Comparison of ENCODE assay signal across 22 cellular contexts in genomic region chr11:84105148-84105547, GRCh38.
"Had no signal": no experiment of that assay in that cellular context is flagged by ENCODE, and none has a peak within 500 bp of the region (broad histone marks: within the 10 kb centered on the region; RNA-seq: fewer than 3 reads in every experiment).

No MANE protein-coding gene starts in this region.

- H3K9ac ChIP-seq: neural progenitor cell, parathyroid adenoma had no signal

- H3K4me3 ChIP-seq: heart left ventricle, hepatocyte, left lung, neural progenitor cell, prostate gland, right atrium auricular region, sigmoid colon, stomach, transverse colon, upper lobe of right lung, vagina had no signal

- ATAC-seq: heart left ventricle; left lung; naive thymus-derived CD4-positive, alpha-beta T cell; stimulated activated effector memory CD8-positive, alpha-beta T cell treated with anti-CD3 and anti-CD28 coated beads, Interleukin-12 subunit alpha, Interleukin-12 subunit beta, amount 100 ng/mL, for 72 hours; upper lobe of right lung had no signal

- H3K36me3 ChIP-seq: heart left ventricle, left lung, neural progenitor cell, prostate gland, right atrium auricular region, sigmoid colon, stomach, transverse colon, upper lobe of right lung, vagina had no signal

- H3K27ac ChIP-seq: heart left ventricle, hepatocyte, left lung, neural progenitor cell, parathyroid adenoma, prostate gland, right atrium auricular region, sigmoid colon, stomach, transverse colon, upper lobe of right lung, vagina had no signal

- DNase-seq: cortex of kidney; effector CD4-positive, alpha-beta T cell; heart left ventricle; kidney; left lung; mesenchymal stem cell; midbrain; naive thymus-derived CD4-positive, alpha-beta T cell; sigmoid colon; stimulated activated CD4-positive, alpha-beta T cell treated with anti-CD3 and anti-CD28 coated beads, Interleukin-2, amount 100 ng/mL, for 24 hours; stimulated activated CD4-positive, alpha-beta T cell treated with anti-CD3 and anti-CD28 coated beads, Interleukin-4, amount 100 ng/mL, for 24 hours; stimulated activated naive CD4-positive, alpha-beta T cell treated with Interleukin-2 at 50 U/mL for 16 hours; stomach; transverse colon; upper lobe of right lung had no signal

- H3K27me3 ChIP-seq: heart left ventricle, hepatocyte, left lung, right atrium auricular region, sigmoid colon, stomach, transverse colon, upper lobe of right lung, vagina had no signal

- H3K4me1 ChIP-seq: heart left ventricle, left lung, parathyroid adenoma, prostate gland, right atrium auricular region, sigmoid colon, stomach, transverse colon, upper lobe of right lung, vagina had no signal

- H2AFZ ChIP-seq: hepatocyte, neural progenitor cell, parathyroid adenoma had no signal

- H3K4me2 ChIP-seq: hepatocyte, neural progenitor cell had no signal

- H3K9me3 ChIP-seq: heart left ventricle, left lung, prostate gland, right atrium auricular region, sigmoid colon, stomach, transverse colon, upper lobe of right lung, vagina had no signal

- FAIRE-seq: kidney had no signal

- H3K79me2 ChIP-seq: hepatocyte, parathyroid adenoma had no signal
